Comparison of ENCODE assay signal across 21 cellular contexts in genomic region chr5:178695560-178695959, GRCh38.
"Had no signal": no experiment of that assay in that cellular context is flagged by ENCODE, and none has a peak within 500 bp of the region (broad histone marks: within the 10 kb centered on the region; RNA-seq: fewer than 3 reads in every experiment).

No MANE protein-coding gene starts in this region.

- DNase-seq: activated CD4-positive, alpha-beta T cell treated with anti-CD3 and anti-CD28 coated beads for 1 hour; activated T-cell treated with anti-CD3 and anti-CD28 coated beads, Interleukin-2, amount 50 U/mL, for 1 hour; aorta; central memory CD4-positive, alpha-beta T cell; dermis blood vessel endothelial cell; effector memory CD4-positive, alpha-beta T cell; gastrocnemius medialis; hypothalamus; left ventricle myocardium inferior; nephron progenitor cell; nucleus accumbens; right cardiac atrium; stimulated activated CD4-positive, alpha-beta T cell treated with anti-CD3 and anti-CD28 coated beads, Interleukin-4, amount 100 ng/mL, for 24 hours; stimulated activated naive CD4-positive, alpha-beta T cell treated with Interleukin-2 at 50 U/mL for 16 hours; upper lobe of left lung had no signal

- ATAC-seq: activated naive CD4-positive, alpha-beta T cell treated with anti-CD3 and anti-CD28 coated beads, Interleukin-2, amount 50 U/mL, for 72 hours; gastrocnemius medialis; right cardiac atrium had no signal

- H3K36me3 Mint-ChIP-seq: brain had no signal

- H3K27me3 ChIP-seq: gastrocnemius medialis, upper lobe of left lung had no signal

- H3K27ac Mint-ChIP-seq: brain; nephron progenitor cell; T-helper 2 cell treated with Interferon-gamma antibody and Interleukin-4, amounts not matched to agents 5 μg/mL and 100 μg/mL, for 36 hours had no signal

- H3K4me3 ChIP-seq: esophagus muscularis mucosa, gastrocnemius medialis, left ventricle myocardium inferior, thoracic aorta, upper lobe of left lung had no signal

- H3K4me1 Mint-ChIP-seq: brain had no signal

- H3K4me1 ChIP-seq: esophagus muscularis mucosa, gastrocnemius medialis, left ventricle myocardium inferior, parathyroid adenoma, upper lobe of left lung had no signal

- H3K27ac ChIP-seq: esophagus muscularis mucosa, gastrocnemius medialis, left ventricle myocardium inferior, parathyroid adenoma, thoracic aorta, upper lobe of left lung had no signal

- H3K9me3 ChIP-seq: gastrocnemius medialis had no signal

- H3K4me3 Mint-ChIP-seq: brain; nephron progenitor cell; T-helper 2 cell treated with Interferon-gamma antibody and Interleukin-4, amounts not matched to agents 5 μg/mL and 100 μg/mL, for 36 hours had no signal

- H3K36me3 ChIP-seq: esophagus muscularis mucosa, gastrocnemius medialis, left ventricle myocardium inferior, thoracic aorta, upper lobe of left lung had no signal
